Comparison of ENCODE assay signal across 17 cellular contexts in the genomic region with DNA sequence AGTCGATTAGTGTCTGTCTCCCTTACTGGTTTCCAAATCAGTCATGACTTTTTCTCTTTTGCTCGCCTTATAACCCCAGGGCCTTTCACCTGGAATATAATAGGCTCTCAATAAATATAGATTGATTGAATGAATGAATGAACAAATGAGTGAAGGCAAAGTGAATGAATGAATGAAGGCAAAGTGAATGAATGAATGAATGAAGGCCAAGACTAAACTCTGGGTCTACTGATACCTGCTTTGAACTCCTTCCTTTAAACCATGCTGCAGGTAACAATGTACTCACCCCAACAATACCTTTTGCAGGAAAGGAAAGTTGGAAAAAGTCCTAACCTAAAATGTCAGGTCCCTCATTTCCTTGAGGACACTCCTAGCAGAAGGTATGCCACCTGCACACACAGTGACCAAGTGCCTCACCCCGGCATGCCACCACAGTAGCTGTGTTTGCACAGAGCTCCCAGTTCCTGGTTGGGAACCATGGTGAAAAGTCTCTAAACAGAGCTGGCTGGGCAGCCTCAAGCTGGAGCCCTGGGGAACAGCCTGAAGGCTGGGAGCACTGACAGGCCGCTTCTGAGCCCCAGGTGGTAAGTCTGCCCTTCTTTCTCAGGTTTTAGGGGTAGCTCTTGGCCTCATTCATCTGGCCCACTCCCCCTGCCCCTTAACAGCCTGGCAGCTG. TPM values are rescaled to one million over a fixed set of nuclear protein-coding genes. Genes with fewer than 3 reads are reported as not detected.
DNase-seq lines count a peak whose midpoint lies in the region; ATAC-seq, FAIRE-seq and TF ChIP-seq lines count a peak whose summit lies in the region.
"Had no signal": no experiment of that assay in that cellular context is flagged by ENCODE, and none has a peak within 500 bp of the region (broad histone marks: within the 10 kb centered on the region; RNA-seq: fewer than 3 reads in every experiment).

No MANE protein-coding gene starts in this region.

- H3K4me1 ChIP-seq in right lobe of liver (peaks cover 0 to 15% (median 2%) of the 10 kb centered on the region in 4 donors), small intestine (ENCODE audit: control insufficient read depth in 2 of 2, insufficient read depth in 1 of 2, low read depth in 1 of 2, low read length in 1 of 2) (peaks cover 0 to 2% of the 10 kb centered on the region in 2 donors), uterus (no peaks in the 10 kb centered on the region)

- intact Hi-C loops in right lobe of liver (cut with DNase I): no loop called here
- intact Hi-C loops in uterus (cut with DNase I; ENCODE audit: low total_unique reads): no loop called here
- intact Hi-C loops in activated CD8-positive, alpha-beta T cell treated with anti-CD3 and anti-CD28 coated beads for 36 hours (cut with micrococcal nuclease): no loop called here

- H3K4me3 Mint-ChIP-seq in activated CD8-positive, alpha-beta T cell treated with anti-CD3 and anti-CD28 coated beads for 36 hours: no peak overlapping the region
- H3K4me3 Mint-ChIP-seq: activated CD4-positive, alpha-beta T cell treated with anti-CD3 and anti-CD28 coated beads for 36 hours; activated naive CD8-positive, alpha-beta T cell treated with anti-CD3 and anti-CD28 coated beads for 36 hours; effector memory CD8-positive, alpha-beta T cell had no signal

- no peaks in the 10 kb centered on the region for H3K4me1 Mint-ChIP-seq in activated CD8-positive, alpha-beta T cell treated with anti-CD3 and anti-CD28 coated beads for 36 hours (ENCODE audit: low read depth)
- H3K4me1 Mint-ChIP-seq: activated CD4-positive, alpha-beta T cell treated with anti-CD3 and anti-CD28 coated beads for 36 hours; activated naive CD8-positive, alpha-beta T cell treated with anti-CD3 and anti-CD28 coated beads for 36 hours had no signal

- 82% methylated on average over 3 of the region's 4 CpGs for WGBS in right lobe of liver (ENCODE audit: insufficient coverage, low coverage, low lambda C conversion rate, missing lambda C conversion rate)
- WGBS in small intestine, 3 donors: 59 to 81% (median 61%) methylated on average over 4 of the region's 4 CpGs

- POLR2A ChIA-PET in activated CD8-positive, alpha-beta T cell treated with anti-CD3 and anti-CD28 coated beads for 36 hours (lab: Charles Lee): no interaction called here

- H3K36me3 ChIP-seq in right lobe of liver (no peaks in the 10 kb centered on the region), small intestine (ENCODE audit: control insufficient read depth in 2 of 2, insufficient read depth in 2 of 2, low read length in 2 of 2) (no peaks in the 10 kb centered on the region), uterus (no peaks in the 10 kb centered on the region)

- H3K9me3 ChIP-seq in right lobe of liver (no peaks in the 10 kb centered on the region), small intestine (ENCODE audit: control insufficient read depth, low read depth) (no peaks in the 10 kb centered on the region), uterus (no peaks in the 10 kb centered on the region)

- DNase-seq in DMS53 treated with DMSO at 0.1 percent for 48 hours (lab: John Stamatoyannopoulos, UW; ENCODE audit: unreplicated experiment) (peak; percentile 64), NCI-H69 (lab: John Stamatoyannopoulos, UW) (peak; percentile 36), right lobe of liver (peak in 1 of 3 donors; percentile 22), small intestine (peak; percentile 75), uterus (no peak), NCI-H446 treated with DMSO at 0.1 percent for 48 hours (lab: John Stamatoyannopoulos, UW) (no peak)
- no peak for DNase-seq in activated CD8-positive, alpha-beta T cell treated with anti-CD3 and anti-CD28 coated beads for 36 hours
- DNase-seq: activated CD4-positive, alpha-beta T cell treated with anti-CD3 and anti-CD28 coated beads for 36 hours; activated naive CD8-positive, alpha-beta T cell treated with anti-CD3 and anti-CD28 coated beads for 36 hours; effector memory CD8-positive, alpha-beta T cell; left cardiac atrium; NCI-H748 treated with DMSO at 0.1 percent for 48 hours; SHP77 treated with DMSO at 0.1 percent for 48 hours had no signal

- no peak overlapping the region for H3K27ac Mint-ChIP-seq in activated CD8-positive, alpha-beta T cell treated with anti-CD3 and anti-CD28 coated beads for 36 hours
- H3K27ac Mint-ChIP-seq: activated CD4-positive, alpha-beta T cell treated with anti-CD3 and anti-CD28 coated beads for 36 hours; activated naive CD8-positive, alpha-beta T cell treated with anti-CD3 and anti-CD28 coated beads for 36 hours; effector memory CD8-positive, alpha-beta T cell had no signal

- no peak for FAIRE-seq in small intestine (lab: Jason Lieb, UNC)

- no peak overlapping the region for H3K27ac ChIP-seq in right lobe of liver
- peak overlapping the region in 1 of 2 donors; percentile 64 for H3K27ac ChIP-seq in small intestine (ENCODE audit: low read depth in 1 of 2, low read length in 1 of 2)
- H3K27ac ChIP-seq in uterus: no peak overlapping the region

- peaks cover 4% of the 10 kb centered on the region for H3K27me3 Mint-ChIP-seq in activated CD8-positive, alpha-beta T cell treated with anti-CD3 and anti-CD28 coated beads for 36 hours
- H3K27me3 Mint-ChIP-seq: activated naive CD8-positive, alpha-beta T cell treated with anti-CD3 and anti-CD28 coated beads for 36 hours had no signal

- TF ChIP-seq POLR2A in right lobe of liver (IDR thresholded peaks at IDR 0.05) (no peak), uterus (IDR thresholded peaks at IDR 0.05) (no peak)

- no peaks in the 10 kb centered on the region for H3K36me3 Mint-ChIP-seq in activated CD8-positive, alpha-beta T cell treated with anti-CD3 and anti-CD28 coated beads for 36 hours (ENCODE audit: low read depth)
- H3K36me3 Mint-ChIP-seq: activated naive CD8-positive, alpha-beta T cell treated with anti-CD3 and anti-CD28 coated beads for 36 hours had no signal

- TF ChIP-seq CTCF in right lobe of liver (IDR thresholded peaks at IDR 0.05) (no peak), uterus (IDR thresholded peaks at IDR 0.05) (no peak)
- no peak for TF ChIP-seq CTCF in activated CD8-positive, alpha-beta T cell treated with anti-CD3 and anti-CD28 coated beads for 36 hours (IDR thresholded peaks at IDR 0.05)

- CTCF ChIA-PET in activated CD8-positive, alpha-beta T cell treated with anti-CD3 and anti-CD28 coated beads for 36 hours (lab: Charles Lee): no interaction called here

- H3K4me3 ChIP-seq in right lobe of liver (no peak overlapping the region), small intestine (ENCODE audit: low read depth in 1 of 2, low read length in 2 of 2) (no peak overlapping the region), uterus (no peak overlapping the region)

- H3K9me3 Mint-ChIP-seq in activated CD8-positive, alpha-beta T cell treated with anti-CD3 and anti-CD28 coated beads for 36 hours: no peaks in the 10 kb centered on the region
- H3K9me3 Mint-ChIP-seq: activated naive CD8-positive, alpha-beta T cell treated with anti-CD3 and anti-CD28 coated beads for 36 hours; effector memory CD8-positive, alpha-beta T cell had no signal

- no peaks in the 10 kb centered on the region for H3K27me3 ChIP-seq in right lobe of liver
- no peaks in the 10 kb centered on the region for H3K27me3 ChIP-seq in small intestine (ENCODE audit: control insufficient read depth in 2 of 2, insufficient read depth in 2 of 2, low read length in 2 of 2)
- H3K27me3 ChIP-seq in uterus: no peaks in the 10 kb centered on the region

- peak in 3 of 4 donors; percentile 35 to 65 (median 42) for ATAC-seq in right lobe of liver
- ATAC-seq in activated CD8-positive, alpha-beta T cell treated with anti-CD3 and anti-CD28 coated beads for 36 hours: no peak
- ATAC-seq: activated CD4-positive, alpha-beta T cell treated with anti-CD3 and anti-CD28 coated beads for 36 hours; effector memory CD8-positive, alpha-beta T cell; left cardiac atrium; sciatic nerve had no signal

RNA-seq across cellular contexts. Expression of a gene that starts 42.7 kb away (rescaled TPM):
- total RNA-seq in right lobe of liver (under 1 TPM in 1 of 6 experiments, not detected in 5; 0.11 TPM), uterus (1 to 10 TPM in 1 of 4 donors, under 1 TPM in 1, not detected in 2; 0.27 to 2.6 TPM)
- polyA plus RNA-seq in small intestine: under 1 TPM in 1 of 3 donors, not detected in 2; 0.07 TPM
- not detected for total RNA-seq in activated CD8-positive, alpha-beta T cell treated with anti-CD3 and anti-CD28 coated beads for 36 hours
- total RNA-seq: activated CD4-positive, alpha-beta T cell treated with anti-CD3 and anti-CD28 coated beads for 36 hours; activated naive CD8-positive, alpha-beta T cell treated with anti-CD3 and anti-CD28 coated beads for 36 hours; Daoy; mononuclear cell; T-helper 1 cell treated with Interleukin-12 subunit alpha and Interleukin-12 subunit beta and Interleukin-4 antibody, amounts not matched to agents 30 ng/mL and 1 ng/mL, for 36 hours had no signal

Comparison
In these comparisons a context has a peak if more than half of its experiments do, and no peak if none do; other contexts are left out.
1. DNase-seq: peak in DMS53 treated with DMSO at 0.1 percent for 48 hours (single experiment), NCI-H69 (single experiment) and small intestine (single experiment); none in uterus (0 of 2), activated CD8-positive, alpha-beta T cell treated with anti-CD3 and anti-CD28 coated beads for 36 hours (single experiment) and NCI-H446 treated with DMSO at 0.1 percent for 48 hours (single experiment).